ENCODE assay signal across 21 cellular contexts in genomic region chr17:48549909-48550308, GRCh38. TPM values are rescaled to one million over a fixed set of nuclear protein-coding genes. Genes with fewer than 3 reads are reported as not detected.
DNase-seq lines count a peak whose midpoint lies in the region; ATAC-seq and TF ChIP-seq lines count a peak whose summit lies in the region.
"Had no signal": no experiment of that assay in that cellular context is flagged by ENCODE, and none has a peak within 500 bp of the region (broad histone marks: within the 10 kb centered on the region; RNA-seq: fewer than 3 reads in every experiment).

No MANE protein-coding gene starts in this region.

- peak overlapping the region in 4 of 5 experiments; percentile 57 to 78 (median 69) for H3K4me3 Mint-ChIP-seq in brain
- H3K4me3 Mint-ChIP-seq: naive thymus-derived CD4-positive, alpha-beta T cell; stimulated activated naive CD8-positive, alpha-beta T cell treated with anti-CD3 and anti-CD28 coated beads, Interleukin-15, amount 100 ng/mL, for 72 hours had no signal

- no peaks in the 10 kb centered on the region for H3K9me3 ChIP-seq in HEK293 (ENCODE audit: control insufficient read depth, insufficient read depth, low read depth, low read length)
- no peaks in the 10 kb centered on the region for H3K9me3 ChIP-seq in stomach
- H3K9me3 ChIP-seq: left lung, psoas muscle had no signal

- no peak overlapping the region for H3K4me3 ChIP-seq in HEK293 (ENCODE audit: low read depth, low read length)
- H3K4me3 ChIP-seq in stomach = peak overlapping the region in 1 of 4 donors; percentile 3
- H3K4me3 ChIP-seq: GM23248, left lung, psoas muscle had no signal

- CTCF ChIA-PET in HEK293 (lab: Yijun Ruan, JAX) = interaction anchor here (0.6 kb wide), 2 partner anchors 42 to 1608 kb away, joined by 3 to 4 read pairs; no protein-coding TSS in a partner anchor

- H3K27me3 ChIP-seq in stomach = peaks cover 0 to 95% (median 35%) of the 10 kb centered on the region in 3 donors

- ATAC-seq in HG02870 (IDR thresholded peaks at IDR 0.05; ENCODE audit: unreplicated experiment) = no peak
- ATAC-seq: left lung; naive thymus-derived CD4-positive, alpha-beta T cell; psoas muscle had no signal

- TF ChIP-seq EP300 in stomach (IDR thresholded peaks at IDR 0.05) = no peak

- POLR2A ChIA-PET in HEK293 (lab: Yijun Ruan, JAX) = no interaction called here

- peaks cover 0 to 3% (median 0%) of the 10 kb centered on the region in 5 experiments for H3K9me3 Mint-ChIP-seq in brain
- H3K9me3 Mint-ChIP-seq: naive thymus-derived CD4-positive, alpha-beta T cell; stimulated activated naive CD8-positive, alpha-beta T cell treated with anti-CD3 and anti-CD28 coated beads, Interleukin-15, amount 100 ng/mL, for 72 hours had no signal

- 56 to 76% (median 68%) methylated on average over 7 of the region's 7 CpGs for WGBS in stomach, 5 donors

- H3K36me3 ChIP-seq in HEK293 (ENCODE audit: control insufficient read depth in 2 of 2, insufficient read depth in 1 of 2, low read length in 2 of 2) (peaks cover 15 to 51% of the 10 kb centered on the region in 2 experiments), stomach (peaks cover 0 to 11% (median 7%) of the 10 kb centered on the region in 4 donors)
- H3K36me3 ChIP-seq: left lung had no signal

- peaks cover 98% of the 10 kb centered on the region for H3K27me3 Mint-ChIP-seq in brain

- no peaks in the 10 kb centered on the region for H3K36me3 Mint-ChIP-seq in brain

- H3K4me1 Mint-ChIP-seq in brain = peaks cover 67% of the 10 kb centered on the region

- peaks cover 60% of the 10 kb centered on the region for H3K4me1 ChIP-seq in HEK293 (ENCODE audit: control insufficient read depth, insufficient read depth, low read length)
- peaks cover 8 to 81% (median 59%) of the 10 kb centered on the region in 4 donors for H3K4me1 ChIP-seq in stomach

- intact Hi-C loops in stomach (cut with DNase I; ENCODE audit: low total_unique reads) = no loop called here

- TF ChIP-seq CTCF in HEK293 (tag by site-specific recombination; IDR thresholded peaks at IDR 0.05) (no peak), brain (conservative IDR thresholded peaks at IDR 0.05) (no peak), stomach (IDR thresholded peaks at IDR 0.05) (no peak)

- H3K27ac Mint-ChIP-seq in brain = peak overlapping the region in 4 of 5 experiments; percentile 69 to 98 (median 88)

- TF ChIP-seq POLR2A in stomach (IDR thresholded peaks at IDR 0.05) = no peak

- peak overlapping the region; percentile 100 for H3K27ac ChIP-seq in HEK293 (ENCODE audit: extremely low read depth, low read depth, low read length)
- H3K27ac ChIP-seq in stomach = peak overlapping the region; percentile 61 to 95 (median 93)
- H3K27ac ChIP-seq: GM23248, psoas muscle had no signal

- DNase-seq in kidney tubule cell (ENCODE audit: low spot score) = peak; percentile 70
- DNase-seq in stomach = no peak
- no peak for DNase-seq in mesenteric fat pad (ENCODE audit: low spot score)
- no peak for DNase-seq in foreskin melanocyte
- DNase-seq in UCSD-AML1 (lab: John Stamatoyannopoulos, UW; ENCODE audit: unreplicated experiment) = no peak
- DNase-seq: activated CD4-positive, alpha-beta T cell treated with anti-CD3 and anti-CD28 coated beads for 4 hours; activated naive CD4-positive, alpha-beta T cell; GDM1; GM23248; hypothalamus; MV-4-11; naive thymus-derived CD4-positive, alpha-beta T cell; psoas muscle; stimulated activated naive CD8-positive, alpha-beta T cell treated with anti-CD3 and anti-CD28 coated beads, Interleukin-15, amount 100 ng/mL, for 72 hours; T-helper 9 cell had no signal

TF ChIP-seq in HEK293, 187 proteins besides CTCF, POLR2A, EP300 and RAD21:
- no peak; the same call in 1 of the 2 replicates for TF ChIP-seq ZNF600 (tag by site-specific recombination; IDR thresholded peaks at IDR 0.05)
- peak; percentile 72; the same call in 1 of the 2 replicates for TF ChIP-seq ZNF707 (tag by site-specific recombination; IDR thresholded peaks at IDR 0.05)
- TF ChIP-seq ZNF792 (tag by site-specific recombination; IDR thresholded peaks at IDR 0.05) = no peak
- no peak for TF ChIP-seq ZNF677 (tag by site-specific recombination; IDR thresholded peaks at IDR 0.05)
- TF ChIP-seq ZNF501 (tag by site-specific recombination; IDR thresholded peaks at IDR 0.05) = no peak
- no peak for TF ChIP-seq ZNF433 (tag by site-specific recombination; IDR thresholded peaks at IDR 0.05; ENCODE audit: low read depth)
- TF ChIP-seq MEIS1 (CRISPR knock-in tag; IDR thresholded peaks at IDR 0.05; ENCODE audit: borderline replicate concordance) = no peak
- TF ChIP-seq ZNF24 (tag by site-specific recombination; IDR thresholded peaks at IDR 0.05) = no peak
- TF ChIP-seq ZNF639 (tag by site-specific recombination; IDR thresholded peaks at IDR 0.05) = no peak
- 0 out of 2 replicates have a peak, but pooled peaks have one; percentile 16 for TF ChIP-seq IKZF3 (tag by site-specific recombination; IDR thresholded peaks at IDR 0.05)
- TF ChIP-seq BCL11A (tag by site-specific recombination; IDR thresholded peaks at IDR 0.05; ENCODE audit: low read depth) = no peak
- no peak for TF ChIP-seq ZNF214 (tag by site-specific recombination; IDR thresholded peaks at IDR 0.05; ENCODE audit: borderline replicate concordance)

RNA-seq across cellular contexts. Expression of gene HOXB2, which starts 5.0 kb away (rescaled TPM):
- polyA plus RNA-seq in brain (ENCODE audit: insufficient read depth, low read depth, low replicate concordance) (168 TPM), stomach (10 to 100 TPM; 11.3 to 22.2 (median 13.4) TPM)
- total RNA-seq in stomach (10 to 100 TPM in 3 of 5 donors, 1 to 10 TPM in 2; 6.7 to 83.0 (median 10.5) TPM), mesenteric fat pad (19.3 TPM)
- total RNA-seq: SK-MEL-5 had no signal

RNA-seq across cellular contexts. Expression of gene HOXB1, which starts 19.1 kb away (rescaled TPM):
- polyA plus RNA-seq in brain (ENCODE audit: insufficient read depth, low read depth, low replicate concordance) (not detected), stomach (under 1 TPM in 1 of 3 donors, not detected in 2; 0.28 TPM)
- total RNA-seq in stomach (not detected), mesenteric fat pad (not detected)
- total RNA-seq: dermis microvascular lymphatic vessel endothelial cell; GM23248; left lung; naive thymus-derived CD4-positive, alpha-beta T cell; psoas muscle; SK-MEL-5 had no signal
- polyA plus RNA-seq: GM23248; naive thymus-derived CD4-positive, alpha-beta T cell; psoas muscle had no signal

RNA-seq across cellular contexts. Expression of gene HOXB4, which starts 28.2 kb away (rescaled TPM):
- polyA plus RNA-seq in brain (ENCODE audit: insufficient read depth, low read depth, low replicate concordance) (30.3 TPM), stomach (1 to 10 TPM; 1.7 to 4.6 (median 2.6) TPM)
- total RNA-seq in stomach (1 to 10 TPM in 1 of 5 donors, under 1 TPM in 2, not detected in 2; 0.45 to 5.1 (median 0.58) TPM), mesenteric fat pad (5.7 TPM)
- polyA plus RNA-seq: naive thymus-derived CD4-positive, alpha-beta T cell had no signal

RNA-seq across cellular contexts. Expression of gene HOXB3, which starts 40.1 kb away (rescaled TPM):
- polyA plus RNA-seq in brain (ENCODE audit: insufficient read depth, low read depth, low replicate concordance) = 41.6 TPM
- total RNA-seq in stomach = 10 to 100 TPM in 4 of 5 donors, 1 to 10 TPM in 1; 6.1 to 77.6 (median 17.0) TPM
- polyA plus RNA-seq in stomach = 1 to 10 TPM; 2.8 to 9.5 (median 3.8) TPM
- 12.6 TPM for total RNA-seq in mesenteric fat pad

RNA-seq across cellular contexts. Expression of gene HOXB5, which starts 43.7 kb away (rescaled TPM):
- polyA plus RNA-seq in brain (ENCODE audit: insufficient read depth, low read depth, low replicate concordance) (234 TPM), stomach (1 to 10 TPM; 2.2 to 2.7 (median 2.4) TPM)
- total RNA-seq in stomach (10 to 100 TPM in 2 of 5 donors, under 1 TPM in 2, not detected in 1; 0.43 to 50.4 (median 6.2) TPM), mesenteric fat pad (2.0 TPM)
- total RNA-seq: naive thymus-derived CD4-positive, alpha-beta T cell; SK-MEL-5 had no signal
- polyA plus RNA-seq: naive thymus-derived CD4-positive, alpha-beta T cell had no signal
